ENCODE assay signal across 12 cellular contexts in genomic region chr15:28321679-28322078, GRCh38. TPM values are rescaled to one million over a fixed set of nuclear protein-coding genes. Genes with fewer than 3 reads are reported as not detected.
A peak's percentile ranks its signal among the peaks of the same experiment; 100 is the strongest.
DNase-seq lines count a peak whose midpoint lies in the region; ATAC-seq and TF ChIP-seq lines count a peak whose summit lies in the region.
"Not testable (repeated sequence)": the region's sequence is repeated elsewhere in the genome, so short reads cannot be mapped to it uniquely, and the experiment has no call there.
"Had no signal": no experiment of that assay in that cellular context is flagged by ENCODE, and none has a peak within 500 bp of the region (broad histone marks: within the 10 kb centered on the region; RNA-seq: fewer than 3 reads in every experiment).

No MANE protein-coding gene starts in this region.

- intact Hi-C loops in CD4-positive, alpha-beta T cell (cut with DNase I, micrococcal nuclease) = not testable (repeated sequence)

- H3K36me3 Mint-ChIP-seq in CD4-positive, alpha-beta T cell (ENCODE audit: low read depth) = peaks cover 17% of the 10 kb centered on the region
- H3K36me3 Mint-ChIP-seq in IgD-negative memory B cell; osteocyte (ENCODE audit: unreplicated experiment): not testable (repeated sequence)

- peak in 1 of 10 experiments; percentile 2 for DNase-seq in CD4-positive, alpha-beta T cell
- DNase-seq in WERI-Rb-1; osteocyte (ENCODE audit: extremely low spot score, unreplicated experiment): not testable (repeated sequence)
- peak; percentile 25 for DNase-seq in activated naive CD4-positive, alpha-beta T cell treated with anti-CD3 and anti-CD28 coated beads, Interleukin-2, amount 50 U/mL, for 16 hours

- not testable (repeated sequence) for H3K27me3 ChIP-seq in CD4-positive, alpha-beta T cell (ENCODE audit: control insufficient read depth, insufficient read depth, low read length); WERI-Rb-1 (ENCODE audit: insufficient read depth, low read depth, severe bottlenecking); ectodermal cell (ENCODE audit: control insufficient read depth, insufficient read depth, low read length, poor library complexity, severe bottlenecking); iPS-20b (ENCODE audit: insufficient read depth, low read length); subcutaneous abdominal adipose tissue (ENCODE audit: control insufficient read depth in 5 of 5, insufficient read depth in 4 of 5, low read length in 5 of 5)

- not testable (repeated sequence) for H3K27me3 Mint-ChIP-seq in CD4-positive, alpha-beta T cell; IgD-negative memory B cell; osteocyte (ENCODE audit: unreplicated experiment)

- H3K9me3 ChIP-seq in CD4-positive, alpha-beta T cell (ENCODE audit: control insufficient read depth, low read length); WERI-Rb-1 (ENCODE audit: severe bottlenecking); ectodermal cell (ENCODE audit: control insufficient read depth, low read length); iPS-20b (ENCODE audit: insufficient read depth, low read depth, low read length); subcutaneous abdominal adipose tissue (ENCODE audit: control insufficient read depth in 5 of 5, low read length in 5 of 5): not testable (repeated sequence)

- peak overlapping the region; percentile 96 for H3K4me3 Mint-ChIP-seq in CD4-positive, alpha-beta T cell
- H3K4me3 Mint-ChIP-seq in IgD-negative memory B cell = peak overlapping the region; percentile 83 to 99 (median 98)
- H3K4me3 Mint-ChIP-seq in osteocyte (ENCODE audit: unreplicated experiment) = peak overlapping the region; percentile 98

- not testable (repeated sequence) for ATAC-seq in CD4-positive, alpha-beta T cell (ENCODE audit: poor library complexity)

- H3K27ac ChIP-seq in CD4-positive, alpha-beta T cell (ENCODE audit: low read depth, low read length); WERI-Rb-1; ectodermal cell (ENCODE audit: insufficient read depth, low read depth, low read length, poor library complexity, severe bottlenecking); iPS-20b (ENCODE audit: low read length); subcutaneous abdominal adipose tissue (ENCODE audit: low read depth, low read length): not testable (repeated sequence)

- not testable (repeated sequence) for H3K4me1 Mint-ChIP-seq in CD4-positive, alpha-beta T cell (ENCODE audit: low read depth); IgD-negative memory B cell; osteocyte (ENCODE audit: unreplicated experiment)

- H3K9me3 Mint-ChIP-seq in CD4-positive, alpha-beta T cell; IgD-negative memory B cell; osteocyte (ENCODE audit: unreplicated experiment): not testable (repeated sequence)

- H3K4me3 ChIP-seq in WERI-Rb-1 (ENCODE audit: low read depth, low read length) (peak overlapping the region; percentile 35), ectodermal cell (ENCODE audit: insufficient read depth, low read depth, low read length) (peak overlapping the region; percentile 20), iPS-20b (ENCODE audit: low read length) (peak overlapping the region; percentile 55; the same call in 1 of the 2 replicates), subcutaneous abdominal adipose tissue (ENCODE audit: low read depth in 1 of 5, low read length in 5 of 5) (peak overlapping the region in 4 of 5 donors; percentile 39 to 59 (median 43))

- WGBS in ectodermal cell, 2 experiments = 0% methylated on average over 4 to 7 of the region's 34 CpGs

- CTCF ChIA-PET in CD4-positive, alpha-beta T cell (lab: Charles Lee) = not testable (repeated sequence)

- H3K36me3 ChIP-seq in WERI-Rb-1; ectodermal cell (ENCODE audit: control insufficient read depth, insufficient read depth, low read length); subcutaneous abdominal adipose tissue (ENCODE audit: control insufficient read depth in 5 of 5, insufficient read depth in 5 of 5, low read length in 5 of 5): not testable (repeated sequence)
- H3K36me3 ChIP-seq in iPS-20b (ENCODE audit: insufficient read depth, low read depth, low read length) = peaks cover 12% of the 10 kb centered on the region; the same call in 1 of the 2 replicates

- not testable (repeated sequence) for H3K9ac ChIP-seq in iPS-20b (ENCODE audit: low read depth, low read length)
- H3K9ac ChIP-seq in subcutaneous abdominal adipose tissue (ENCODE audit: low read length in 5 of 5) = peak overlapping the region in 1 of 5 donors; percentile 32

- peak overlapping the region; percentile 80 for H3K27ac Mint-ChIP-seq in CD4-positive, alpha-beta T cell
- peak overlapping the region; percentile 2 to 90 (median 87) for H3K27ac Mint-ChIP-seq in IgD-negative memory B cell
- H3K27ac Mint-ChIP-seq in osteocyte (ENCODE audit: unreplicated experiment) = peak overlapping the region; percentile 84

- POLR2A ChIA-PET in CD4-positive, alpha-beta T cell (lab: Charles Lee) = not testable (repeated sequence)

- H3K4me1 ChIP-seq in ectodermal cell (ENCODE audit: control insufficient read depth, insufficient read depth, low read length); iPS-20b (ENCODE audit: insufficient read depth, low read length); subcutaneous abdominal adipose tissue (ENCODE audit: control insufficient read depth in 5 of 5, insufficient read depth in 5 of 5, low read length in 5 of 5): not testable (repeated sequence)

- TF ChIP-seq CTCF in CD4-positive, alpha-beta T cell (IDR thresholded peaks at IDR 0.05); WERI-Rb-1 (IDR thresholded peaks at IDR 0.05; ENCODE audit: low read depth, low read length); osteocyte (IDR thresholded peaks at IDR 0.05): not testable (repeated sequence)

RNA-seq across cellular contexts. Expression of gene HERC2, which starts 0.3 kb away (rescaled TPM):
- total RNA-seq in CD4-positive, alpha-beta T cell = 10 to 100 TPM; 36.0 to 36.5 TPM
- polyA plus RNA-seq in IgD-negative memory B cell = 7.8 TPM
- 25.4 TPM for polyA plus RNA-seq in ectodermal cell (2013, experiment 1 of 4)
- 32.1 TPM for polyA plus RNA-seq in ectodermal cell (2013, experiment 2 of 4)
- polyA plus RNA-seq in ectodermal cell (2013, experiment 3 of 4) = 21.3 TPM
- 26.1 TPM for polyA plus RNA-seq in ectodermal cell (2013, experiment 4 of 4)
- total RNA-seq in osteocyte = 89.2 and 94.1 TPM in 2 replicates

RNA-seq across cellular contexts. Expression of gene GOLGA6L24, which starts 36.2 kb away (rescaled TPM):
- not detected for total RNA-seq in CD4-positive, alpha-beta T cell
- not detected for polyA plus RNA-seq in IgD-negative memory B cell
- not detected for polyA plus RNA-seq in ectodermal cell (2013, experiment 1 of 4)
- not detected for polyA plus RNA-seq in ectodermal cell (2013, experiment 2 of 4)
- polyA plus RNA-seq in ectodermal cell (2013, experiment 3 of 4) = not detected
- polyA plus RNA-seq in ectodermal cell (2013, experiment 4 of 4) = not detected
- total RNA-seq in osteocyte = not detected in 2 replicates
- total RNA-seq: body of pancreas, left colon, M059J, pulmonary artery endothelial cell had no signal

RNA-seq across cellular contexts. Expression of gene GOLGA8F, which starts 56.8 kb away (rescaled TPM):
- not detected for total RNA-seq in CD4-positive, alpha-beta T cell
- not detected for polyA plus RNA-seq in IgD-negative memory B cell
- not detected for polyA plus RNA-seq in ectodermal cell (2013, experiment 1 of 4)
- polyA plus RNA-seq in ectodermal cell (2013, experiment 2 of 4) = not detected
- polyA plus RNA-seq in ectodermal cell (2013, experiment 3 of 4) = not detected
- polyA plus RNA-seq in ectodermal cell (2013, experiment 4 of 4) = not detected
- not detected in 2 replicates for total RNA-seq in osteocyte
- total RNA-seq: body of pancreas, left colon, pulmonary artery endothelial cell had no signal
